ENCODE assay signal across 9 cellular contexts in the genomic region with DNA sequence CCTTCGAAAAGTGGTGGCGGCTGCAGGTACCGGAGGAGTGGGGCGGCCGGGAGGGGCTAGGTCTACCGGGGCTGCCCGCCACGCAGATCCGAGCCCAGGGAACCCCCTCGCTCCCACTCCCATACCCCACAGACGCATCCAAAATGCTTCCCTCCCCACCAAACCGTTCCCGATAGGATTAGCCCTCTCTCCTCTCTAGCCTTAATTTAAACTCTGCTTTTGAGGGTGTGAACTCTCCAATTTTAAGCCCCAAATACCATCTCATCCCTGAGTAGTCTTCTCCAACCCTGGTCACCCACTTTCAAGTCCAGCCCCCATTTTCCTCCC. TPM values are rescaled to one million over a fixed set of nuclear protein-coding genes. Genes with fewer than 3 reads are reported as not detected.
DNase-seq lines count a peak whose midpoint lies in the region; ATAC-seq and TF ChIP-seq lines count a peak whose summit lies in the region.
"Had no signal": no experiment of that assay in that cellular context is flagged by ENCODE, and none has a peak within 500 bp of the region (broad histone marks: within the 10 kb centered on the region; RNA-seq: fewer than 3 reads in every experiment).

No MANE protein-coding gene starts in this region.

- no peak for TF ChIP-seq POLR2A in uterus (IDR thresholded peaks at IDR 0.05)

- peak overlapping the region; percentile 92 for H3K4me3 Mint-ChIP-seq in central memory CD8-positive, alpha-beta T cell

- H3K27ac ChIP-seq in left ventricle myocardium inferior (replicated peaks) (peak overlapping the region; percentile 36), mucosa of rectum (ENCODE audit: low read depth in 2 of 2, low read length in 2 of 2) (peak overlapping the region in 1 of 2 donors; percentile 65), uterus (peak overlapping the region in 1 of 2 donors; percentile 29)

- H3K9me3 ChIP-seq in left ventricle myocardium inferior (replicated peaks) (no peaks in the 10 kb centered on the region), mucosa of rectum (ENCODE audit: control insufficient read depth in 2 of 2, low read length in 2 of 2) (no peaks in the 10 kb centered on the region), uterus (no peaks in the 10 kb centered on the region)

- no peak overlapping the region for H3K27ac Mint-ChIP-seq in central memory CD8-positive, alpha-beta T cell (ENCODE audit: low read depth)

- no peak for TF ChIP-seq CTCF in left ventricle myocardium inferior (IDR thresholded peaks at IDR 0.05; ENCODE audit: borderline replicate concordance)
- TF ChIP-seq CTCF in uterus (IDR thresholded peaks at IDR 0.05): no peak

- no peak for ATAC-seq in Right ventricle myocardium inferior
- ATAC-seq in central memory CD8-positive, alpha-beta T cell (replicated peaks; ENCODE audit: extremely low read depth, poor library complexity, severe bottlenecking): no peak

- intact Hi-C loops in left ventricle myocardium inferior (cut with micrococcal nuclease): no loop called here
- intact Hi-C loops in Right ventricle myocardium inferior (cut with DNase I): no loop called here
- intact Hi-C loops in uterus (cut with DNase I; ENCODE audit: low total_unique reads): no loop called here

- H3K27me3 Mint-ChIP-seq in central memory CD8-positive, alpha-beta T cell: peaks cover 52% of the 10 kb centered on the region

- H3K4me1 ChIP-seq in left ventricle myocardium inferior (peaks cover 22% of the 10 kb centered on the region), mucosa of rectum (ENCODE audit: control insufficient read depth in 2 of 2, insufficient read depth in 2 of 2, low read length in 2 of 2) (peaks cover 8 to 14% of the 10 kb centered on the region in 2 donors), uterus (no peaks in the 10 kb centered on the region)

- H3K4me3 ChIP-seq in left ventricle myocardium inferior: peak overlapping the region; percentile 83
- peak overlapping the region; percentile 76 to 82 for H3K4me3 ChIP-seq in mucosa of rectum (ENCODE audit: low read length in 2 of 2)
- H3K4me3 ChIP-seq in uterus: peak overlapping the region; percentile 55 to 79

- peaks cover 42% of the 10 kb centered on the region for H3K27me3 ChIP-seq in left ventricle myocardium inferior (ENCODE audit: low read depth)
- peaks cover 0 to 5% of the 10 kb centered on the region in 2 donors for H3K27me3 ChIP-seq in mucosa of rectum (ENCODE audit: control insufficient read depth in 2 of 2, insufficient read depth in 2 of 2, low read length in 2 of 2)
- peaks cover 0 to 6% of the 10 kb centered on the region in 2 donors for H3K27me3 ChIP-seq in uterus

- H3K36me3 ChIP-seq in left ventricle myocardium inferior: no peaks in the 10 kb centered on the region
- H3K36me3 ChIP-seq in mucosa of rectum (ENCODE audit: control insufficient read depth in 2 of 2, insufficient read depth in 2 of 2, low read length in 2 of 2): peaks cover 0 to 1% of the 10 kb centered on the region in 2 donors
- no peaks in the 10 kb centered on the region for H3K36me3 ChIP-seq in uterus

- peak overlapping the region; percentile 63 to 74 for H3K9ac ChIP-seq in mucosa of rectum (ENCODE audit: low read depth in 1 of 2, low read length in 2 of 2)

- H3K36me3 Mint-ChIP-seq in central memory CD8-positive, alpha-beta T cell (ENCODE audit: insufficient read depth): peaks cover 10% of the 10 kb centered on the region

- DNase-seq in left ventricle myocardium inferior (no peak), Right ventricle myocardium inferior (ENCODE audit: missing footprints) (no peak), uterus (no peak), SKM-1 (lab: John Stamatoyannopoulos, UW; ENCODE audit: unreplicated experiment) (no peak), NCI-H2029 (lab: John Stamatoyannopoulos, UW) (no peak), iPS-NIHi11 (ENCODE audit: low spot score) (no peak)
- no peak for DNase-seq in central memory CD8-positive, alpha-beta T cell (ENCODE audit: low spot score in 2 of 2)

- no peaks in the 10 kb centered on the region for H3K9me3 Mint-ChIP-seq in central memory CD8-positive, alpha-beta T cell

- peaks cover 20% of the 10 kb centered on the region for H3K4me1 Mint-ChIP-seq in central memory CD8-positive, alpha-beta T cell

RNA-seq across cellular contexts. Expression of a gene that starts 0.3 kb away (rescaled TPM):
- total RNA-seq in left ventricle myocardium inferior: 3.1 TPM
- total RNA-seq in Right ventricle myocardium inferior: 3.9 TPM
- 1 to 10 TPM; 1.0 to 9.1 (median 7.1) TPM for total RNA-seq in uterus

RNA-seq across cellular contexts. Expression of a gene that starts 0.4 kb away (rescaled TPM):
- total RNA-seq in left ventricle myocardium inferior: 0.08 TPM
- total RNA-seq in Right ventricle myocardium inferior: 0.11 TPM
- total RNA-seq in uterus: under 1 TPM in 2 of 4 donors, not detected in 2; 0.58 to 0.69 TPM
- total RNA-seq: lung microvascular endothelial cell had no signal

RNA-seq across cellular contexts. Expression of a gene that starts 8.8 kb away (rescaled TPM):
- total RNA-seq in left ventricle myocardium inferior (18.0 TPM), Right ventricle myocardium inferior (17.2 TPM), uterus (100 to 1,000 TPM in 1 of 4 donors, 10 to 100 TPM in 2, 1 to 10 TPM in 1; 2.9 to 209 (median 14.0) TPM)

RNA-seq across cellular contexts. Expression of a gene that starts 29.6 kb away (rescaled TPM):
- 28.1 TPM for total RNA-seq in left ventricle myocardium inferior
- total RNA-seq in Right ventricle myocardium inferior: 28.3 TPM
- total RNA-seq in uterus: 10 to 100 TPM; 11.6 to 48.5 (median 40.8) TPM

RNA-seq across cellular contexts. Expression of a gene that starts 31.7 kb away (rescaled TPM):
- not detected for total RNA-seq in left ventricle myocardium inferior
- total RNA-seq in Right ventricle myocardium inferior: not detected
- total RNA-seq in uterus: not detected
- total RNA-seq: lung microvascular endothelial cell had no signal
